10 cellular contexts compared by ENCODE assay signal in the genomic region with DNA sequence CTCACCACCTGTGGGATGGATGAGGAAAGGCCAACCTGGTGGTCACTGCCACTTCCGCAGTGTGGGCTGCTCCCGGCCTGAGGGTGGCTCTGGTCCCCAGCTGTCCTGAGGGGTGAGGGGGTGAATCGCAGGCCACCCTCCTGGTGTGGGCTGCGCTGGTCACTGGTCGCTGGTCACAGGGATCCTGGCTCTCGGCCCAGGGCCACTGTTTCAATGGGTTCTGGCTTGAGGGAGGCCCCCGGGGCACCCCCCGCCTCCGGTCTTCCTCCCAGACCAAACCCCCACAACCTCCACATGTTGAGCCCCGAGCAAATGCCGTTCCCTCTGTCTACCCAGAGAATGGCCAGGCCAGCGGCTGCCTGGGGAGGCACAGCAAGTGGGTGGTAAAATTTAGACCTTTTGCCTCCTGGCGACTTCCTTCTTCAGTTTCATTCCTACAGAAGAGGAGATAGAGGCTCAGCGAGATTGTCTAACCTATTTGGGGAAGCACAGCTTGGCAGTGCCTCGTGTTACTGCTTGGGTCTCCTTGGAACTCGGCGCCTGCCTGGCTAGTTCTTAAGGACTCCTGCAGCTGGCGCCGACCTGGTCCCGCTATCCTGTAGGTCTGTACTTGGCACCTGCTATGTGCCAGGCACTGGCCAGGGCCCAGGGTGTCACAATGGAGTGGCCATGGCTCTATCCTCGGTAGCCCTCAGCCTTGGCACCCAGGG. TPM values are rescaled to one million over a fixed set of nuclear protein-coding genes. Genes with fewer than 3 reads are reported as not detected.
DNase-seq lines count a peak whose midpoint lies in the region; ATAC-seq and TF ChIP-seq lines count a peak whose summit lies in the region.
"Had no signal": no experiment of that assay in that cellular context is flagged by ENCODE, and none has a peak within 500 bp of the region (broad histone marks: within the 10 kb centered on the region; RNA-seq: fewer than 3 reads in every experiment).

No MANE protein-coding gene starts in this region.

- H3K27ac ChIP-seq in caudate nucleus (ENCODE audit: low read depth, low read length) (peak overlapping the region; percentile 78), lung (ENCODE audit: low read depth in 1 of 2, low read length in 1 of 2) (peak overlapping the region; percentile 75 to 84), temporal lobe (ENCODE audit: low read depth, low read length) (peak overlapping the region; percentile 86)

- H3K4me3 ChIP-seq in lung (no peak overlapping the region), lower leg skin (ENCODE audit: low read depth, poor library complexity, severe bottlenecking) (no peak overlapping the region)

- DNase-seq in NOMO-1 (lab: John Stamatoyannopoulos, UW; ENCODE audit: unreplicated experiment in 2 of 2) (peak; percentile 26 to 71), caudate nucleus (lab: John Stamatoyannopoulos, UW) (peak in 12 of 61 donors; percentile 12 to 60 (median 32)), lung (ENCODE audit: low spot score) (no peak), lower leg skin (ENCODE audit: low spot score in 2 of 2) (no peak), NCI-H2081 (lab: John Stamatoyannopoulos, UW) (no peak), superior temporal gyrus (ENCODE audit: extremely low spot score) (no peak)
- DNase-seq in stimulated activated CD8-positive, alpha-beta memory T cell treated with anti-CD3 and anti-CD28 coated beads, Interleukin-4, amount 100 ng/mL, for 48 hours, result no peak
- DNase-seq: activated naive CD4-positive, alpha-beta T cell treated with Interleukin-2 at 50 U/mL for 16 hours; NCI-H2029 had no signal

- TF ChIP-seq CTCF in lung (IDR thresholded peaks at IDR 0.05; ENCODE audit: control extremely low read depth, extremely low read depth), result no peak
- TF ChIP-seq CTCF in lower leg skin (IDR thresholded peaks at IDR 0.05), result no peak

- H3K36me3 ChIP-seq in lung (ENCODE audit: control insufficient read depth in 2 of 2, insufficient read depth in 2 of 2, low read length in 2 of 2), result no peaks in the 10 kb centered on the region

- WGBS in lung, 2 donors, result 72 to 75% methylated on average over 21 of the region's 21 CpGs
- WGBS in lower leg skin, 2 donors, result 54 to 57% methylated on average over 18 to 21 of the region's 21 CpGs

- no peak for TF ChIP-seq POLR2A in lower leg skin (IDR thresholded peaks at IDR 0.05)

- ATAC-seq in lung (ENCODE audit: insufficient read depth, low FRiP score), result no peak

- H3K27me3 ChIP-seq in lung (ENCODE audit: control insufficient read depth, insufficient read depth), result no peaks in the 10 kb centered on the region

- intact Hi-C loops in lower leg skin (cut with DNase I; ENCODE audit: low total_unique reads), result loop anchor here (5.0 kb wide), 1 partner anchor 38 kb away; no protein-coding TSS in a partner anchor

- no peaks in the 10 kb centered on the region for H3K9me3 ChIP-seq in lung (ENCODE audit: control insufficient read depth in 2 of 2, insufficient read depth in 1 of 2, low read length in 1 of 2)

- peaks cover 20 to 75% of the 10 kb centered on the region in 2 donors for H3K4me1 ChIP-seq in lung (ENCODE audit: control insufficient read depth in 2 of 2, insufficient read depth in 2 of 2, low read length in 2 of 2)

RNA-seq across cellular contexts. Expression of a gene that starts 48.2 kb away (rescaled TPM):
- total RNA-seq in lung (10 to 100 TPM; 24.2 to 85.2 TPM), temporal lobe (5.4 TPM), lower leg skin (100 to 1,000 TPM; 143 to 242 (median 166) TPM)
- 10 to 100 TPM; 45.5 to 58.9 TPM for polyA plus RNA-seq in lung

Comparison
In these comparisons a context has a peak if more than half of its experiments do, and no peak if none do; other contexts are left out.
1. DNase-seq: peak in NOMO-1 (2 of 2); none in lung (single experiment), lower leg skin (0 of 2), NCI-H2081 (0 of 2), stimulated activated CD8-positive, alpha-beta memory T cell treated with anti-CD3 and anti-CD28 coated beads, Interleukin-4, amount 100 ng/mL, for 48 hours (single experiment) and superior temporal gyrus (single experiment).
2. Peak in every context shown above with its lines, with median percentiles within 50 percentile points of each other: H3K27ac ChIP-seq.